ENCODE assay signal across 18 cellular contexts in the genomic region with DNA sequence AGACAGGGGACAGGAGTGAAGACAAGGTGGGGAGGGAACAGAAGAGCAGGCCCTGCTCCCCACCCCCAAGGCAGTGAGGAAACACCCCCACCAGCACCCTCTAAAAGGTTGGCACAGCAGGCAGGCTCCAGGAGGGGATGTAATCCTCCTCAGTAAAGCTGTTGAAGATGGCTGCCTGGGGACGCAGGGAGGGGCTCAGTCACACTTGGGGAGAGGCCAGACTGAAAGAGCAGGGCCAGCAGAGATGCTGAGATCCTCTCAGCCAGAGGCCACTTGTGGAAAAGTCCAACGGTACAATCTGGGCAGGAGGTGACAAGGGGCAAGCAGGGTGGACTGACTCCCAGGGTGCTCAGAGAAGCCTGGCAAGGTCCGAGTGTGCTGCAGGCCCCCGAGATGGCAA.
DNase-seq lines count a peak whose midpoint lies in the region; ATAC-seq and TF ChIP-seq lines count a peak whose summit lies in the region.
"Had no signal": no experiment of that assay in that cellular context is flagged by ENCODE, and none has a peak within 500 bp of the region (broad histone marks: within the 10 kb centered on the region; RNA-seq: fewer than 3 reads in every experiment).

No MANE protein-coding gene starts in this region.

- POLR2A ChIA-PET in activated naive CD8-positive, alpha-beta T cell treated with anti-CD3 and anti-CD28 coated beads, Interleukin-2, amount 10 ng/mL, durations not matched to agents 7 days and 5 days (lab: Charles Lee): no interaction called here
- POLR2A ChIA-PET in HEK293T (lab: Yijun Ruan, JAX): no interaction called here

- TF ChIP-seq CTCF in colonic mucosa (IDR thresholded peaks at IDR 0.05): no peak
- TF ChIP-seq CTCF in BE2C (IDR thresholded peaks at IDR 0.05; ENCODE audit: low read depth, low read length): no peak
- TF ChIP-seq CTCF in type B pancreatic cell (conservative IDR thresholded peaks at IDR 0.05): no peak

- CTCF ChIA-PET in HEK293T (lab: Yijun Ruan, JAX): interaction anchor here (0.6 kb wide), 1 partner anchor 42 kb away, joined by 3 read pairs; no protein-coding TSS in a partner anchor

- peaks cover 39% of the 10 kb centered on the region for H3K4me1 Mint-ChIP-seq in activated naive CD8-positive, alpha-beta T cell treated with anti-CD3 and anti-CD28 coated beads, Interleukin-2, amount 10 ng/mL, durations not matched to agents 7 days and 5 days
- H3K4me1 Mint-ChIP-seq in activated naive CD8-positive, alpha-beta T cell treated with anti-CD3 and anti-CD28 coated beads for 36 hours: peaks cover 11% of the 10 kb centered on the region
- peaks cover 43% of the 10 kb centered on the region for H3K4me1 Mint-ChIP-seq in stimulated activated effector memory CD8-positive, alpha-beta T cell treated with anti-CD3 and anti-CD28 coated beads, Interleukin-12 subunit alpha, Interleukin-12 subunit beta, amount 100 ng/mL, for 72 hours
- H3K4me1 Mint-ChIP-seq in type B pancreatic cell (ENCODE audit: unreplicated experiment): peaks cover 30% of the 10 kb centered on the region

- no peaks in the 10 kb centered on the region for H3K9me3 ChIP-seq in colonic mucosa
- 0 out of 2 replicates have a peak, but pooled peaks cover 5% of the 10 kb centered on the region for H3K9me3 ChIP-seq in BE2C

- peaks cover 15% of the 10 kb centered on the region for H3K4me1 ChIP-seq in colonic mucosa
- H3K4me1 ChIP-seq in BE2C: peaks cover 15% of the 10 kb centered on the region
- H3K4me1 ChIP-seq: HAP-1 had no signal

- no peak overlapping the region for H3K4me3 Mint-ChIP-seq in activated naive CD8-positive, alpha-beta T cell treated with anti-CD3 and anti-CD28 coated beads, Interleukin-2, amount 10 ng/mL, durations not matched to agents 7 days and 5 days
- H3K4me3 Mint-ChIP-seq in activated naive CD8-positive, alpha-beta T cell treated with anti-CD3 and anti-CD28 coated beads for 36 hours: no peak overlapping the region
- H3K4me3 Mint-ChIP-seq in stimulated activated effector memory CD8-positive, alpha-beta T cell treated with anti-CD3 and anti-CD28 coated beads, Interleukin-12 subunit alpha, Interleukin-12 subunit beta, amount 100 ng/mL, for 72 hours: no peak overlapping the region
- H3K4me3 Mint-ChIP-seq in type B pancreatic cell: no peak overlapping the region

- no peak overlapping the region for H3K9ac ChIP-seq in colonic mucosa (ENCODE audit: low read depth in 2 of 2, low read length in 2 of 2)

- H3K36me3 ChIP-seq in colonic mucosa: no peaks in the 10 kb centered on the region
- no peaks in the 10 kb centered on the region for H3K36me3 ChIP-seq in BE2C
- H3K36me3 ChIP-seq: HAP-1, transverse colon had no signal

- H3K9me3 Mint-ChIP-seq in activated naive CD8-positive, alpha-beta T cell treated with anti-CD3 and anti-CD28 coated beads, Interleukin-2, amount 10 ng/mL, durations not matched to agents 7 days and 5 days: peaks cover 17% of the 10 kb centered on the region
- peaks cover 6% of the 10 kb centered on the region for H3K9me3 Mint-ChIP-seq in activated naive CD8-positive, alpha-beta T cell treated with anti-CD3 and anti-CD28 coated beads for 36 hours
- peaks cover 5% of the 10 kb centered on the region for H3K9me3 Mint-ChIP-seq in stimulated activated effector memory CD8-positive, alpha-beta T cell treated with anti-CD3 and anti-CD28 coated beads, Interleukin-12 subunit alpha, Interleukin-12 subunit beta, amount 100 ng/mL, for 72 hours
- peaks cover 6% of the 10 kb centered on the region for H3K9me3 Mint-ChIP-seq in type B pancreatic cell

- H3K27ac ChIP-seq in colonic mucosa: peak overlapping the region; percentile 84

- H3K27ac Mint-ChIP-seq in activated naive CD8-positive, alpha-beta T cell treated with anti-CD3 and anti-CD28 coated beads, Interleukin-2, amount 10 ng/mL, durations not matched to agents 7 days and 5 days: peak overlapping the region; percentile 21
- H3K27ac Mint-ChIP-seq in activated naive CD8-positive, alpha-beta T cell treated with anti-CD3 and anti-CD28 coated beads for 36 hours: no peak overlapping the region
- peak overlapping the region; percentile 79 for H3K27ac Mint-ChIP-seq in stimulated activated effector memory CD8-positive, alpha-beta T cell treated with anti-CD3 and anti-CD28 coated beads, Interleukin-12 subunit alpha, Interleukin-12 subunit beta, amount 100 ng/mL, for 72 hours
- no peak overlapping the region for H3K27ac Mint-ChIP-seq in type B pancreatic cell
- H3K27ac Mint-ChIP-seq: memory B cell had no signal

- peaks cover 20% of the 10 kb centered on the region for H3K36me3 Mint-ChIP-seq in activated naive CD8-positive, alpha-beta T cell treated with anti-CD3 and anti-CD28 coated beads, Interleukin-2, amount 10 ng/mL, durations not matched to agents 7 days and 5 days
- no peaks in the 10 kb centered on the region for H3K36me3 Mint-ChIP-seq in activated naive CD8-positive, alpha-beta T cell treated with anti-CD3 and anti-CD28 coated beads for 36 hours
- H3K36me3 Mint-ChIP-seq in stimulated activated effector memory CD8-positive, alpha-beta T cell treated with anti-CD3 and anti-CD28 coated beads, Interleukin-12 subunit alpha, Interleukin-12 subunit beta, amount 100 ng/mL, for 72 hours: no peaks in the 10 kb centered on the region
- no peaks in the 10 kb centered on the region for H3K36me3 Mint-ChIP-seq in type B pancreatic cell

- no peaks in the 10 kb centered on the region for H3K27me3 ChIP-seq in colonic mucosa
- H3K27me3 ChIP-seq in BE2C: no peaks in the 10 kb centered on the region
- H3K27me3 ChIP-seq: transverse colon had no signal

- ATAC-seq in activated naive CD8-positive, alpha-beta T cell treated with anti-CD3 and anti-CD28 coated beads, Interleukin-2, amount 10 ng/mL, durations not matched to agents 7 days and 5 days (ENCODE audit: low read depth): no peak
- ATAC-seq in stimulated activated effector memory CD8-positive, alpha-beta T cell treated with anti-CD3 and anti-CD28 coated beads, Interleukin-12 subunit alpha, Interleukin-12 subunit beta, amount 100 ng/mL, for 72 hours: no peak

- H3K4me3 ChIP-seq in colonic mucosa: no peak overlapping the region
- H3K4me3 ChIP-seq in BE2C (ENCODE audit: low read depth, low read length): no peak overlapping the region
- H3K4me3 ChIP-seq: HAP-1, transverse colon had no signal

- intact Hi-C loops in colonic mucosa (cut with DNase I): no loop called here

- no peak for DNase-seq in activated naive CD8-positive, alpha-beta T cell treated with anti-CD3 and anti-CD28 coated beads, Interleukin-2, amount 10 ng/mL, durations not matched to agents 7 days and 5 days
- no peak for DNase-seq in activated naive CD8-positive, alpha-beta T cell treated with anti-CD3 and anti-CD28 coated beads for 36 hours
- DNase-seq in NCI-H69 (lab: John Stamatoyannopoulos, UW): peak; percentile 27
- no peak for DNase-seq in colonic mucosa
- DNase-seq in stimulated activated effector memory CD8-positive, alpha-beta T cell treated with anti-CD3 and anti-CD28 coated beads, Interleukin-12 subunit alpha, Interleukin-12 subunit beta, amount 100 ng/mL, for 72 hours (ENCODE audit: low spot score in 2 of 2): no peak
- DNase-seq in HEK293T (ENCODE audit: extremely low spot score): no peak
- DNase-seq in BE2C: no peak
- no peak for DNase-seq in type B pancreatic cell (ENCODE audit: extremely low spot score, unreplicated experiment)
- DNase-seq: activated CD4-positive, alpha-beta T cell treated with anti-CD3 and anti-CD28 coated beads, Interleukin-2, amount 50 U/mL, for 1 hour; activated naive CD4-positive, alpha-beta T cell treated with anti-CD3 and anti-CD28 coated beads, Interleukin-2, amount 50 U/mL, for 16 hours; activated T-cell treated with anti-CD3 and anti-CD28 coated beads for 4 hours; islet precursor cell; KG1; NCI-H2107; stimulated activated naive CD4-positive, alpha-beta T cell; transverse colon had no signal

- no peaks in the 10 kb centered on the region for H3K27me3 Mint-ChIP-seq in activated naive CD8-positive, alpha-beta T cell treated with anti-CD3 and anti-CD28 coated beads, Interleukin-2, amount 10 ng/mL, durations not matched to agents 7 days and 5 days
- H3K27me3 Mint-ChIP-seq in activated naive CD8-positive, alpha-beta T cell treated with anti-CD3 and anti-CD28 coated beads for 36 hours: no peaks in the 10 kb centered on the region
- no peaks in the 10 kb centered on the region for H3K27me3 Mint-ChIP-seq in type B pancreatic cell

TF ChIP-seq in HEK293T, 16 proteins besides CTCF, POLR2A, EP300 and RAD21:
- no peak for TF ChIP-seq FOXK2 (IDR thresholded peaks at IDR 0.05)
- no peak for TF ChIP-seq ARNT (IDR thresholded peaks at IDR 0.05)
- no peak for TF ChIP-seq CTBP1 (IDR thresholded peaks at IDR 0.05; ENCODE audit: borderline replicate concordance)
- TF ChIP-seq ELF4 (IDR thresholded peaks at IDR 0.05): no peak
- no peak for TF ChIP-seq SUZ12 (IDR thresholded peaks at IDR 0.05)
- TF ChIP-seq NFRKB (IDR thresholded peaks at IDR 0.05): no peak
- TF ChIP-seq ZNF384 (IDR thresholded peaks at IDR 0.05): no peak
- TF ChIP-seq LEF1 (IDR thresholded peaks at IDR 0.05; ENCODE audit: borderline replicate concordance): no peak
- no peak for TF ChIP-seq SP1 (IDR thresholded peaks at IDR 0.05)
- TF ChIP-seq TARDBP (IDR thresholded peaks at IDR 0.05): no peak
- TF ChIP-seq BHLHE40 (IDR thresholded peaks at IDR 0.05; ENCODE audit: borderline replicate concordance): no peak
- TF ChIP-seq FOXA1 (IDR thresholded peaks at IDR 0.05): no peak
- no peak for TF ChIP-seq FOXM1 (IDR thresholded peaks at IDR 0.05; ENCODE audit: borderline replicate concordance)
TF ChIP-seq in HEK293T: peak in this region for 0.

Comparison
In these comparisons a context has a peak if more than half of its experiments do, and no peak if none do; other contexts are left out.
1. H3K27ac Mint-ChIP-seq: peak in activated naive CD8-positive, alpha-beta T cell treated with anti-CD3 and anti-CD28 coated beads, Interleukin-2, amount 10 ng/mL, durations not matched to agents 7 days and 5 days (single experiment) and stimulated activated effector memory CD8-positive, alpha-beta T cell treated with anti-CD3 and anti-CD28 coated beads, Interleukin-12 subunit alpha, Interleukin-12 subunit beta, amount 100 ng/mL, for 72 hours (single experiment); none in activated naive CD8-positive, alpha-beta T cell treated with anti-CD3 and anti-CD28 coated beads for 36 hours (single experiment) and type B pancreatic cell (single experiment).